Comparison of ENCODE assay signal across 1 cellular context in genomic region chr10:120949511-120950102, GRCh38.
TF ChIP-seq lines count a peak whose summit lies in the region.

No MANE protein-coding gene starts in this region.

TF ChIP-seq in HepG2, 621 proteins besides CTCF, POLR2A, EP300 and RAD21 (continued from another document):
- TF ChIP-seq GFI1 (CRISPR knock-in tag; IDR thresholded peaks at IDR 0.05; ENCODE audit: borderline replicate concordance) (no peak), ZNF800 (CRISPR knock-in tag; IDR thresholded peaks at IDR 0.05) (no peak), ZNF256 (CRISPR knock-in tag; conservative IDR thresholded peaks at IDR 0.05) (no peak), EHMT2 (IDR thresholded peaks at IDR 0.05; ENCODE audit: borderline replicate concordance, low read depth, low read length) (no peak), ZNF274 (CRISPR knock-in tag; IDR thresholded peaks at IDR 0.05) (no peak)
